ENCODE assay signal across 17 cellular contexts in genomic region chr1:8506447-8506846, GRCh38.
DNase-seq lines count a peak whose midpoint lies in the region; ATAC-seq and TF ChIP-seq lines count a peak whose summit lies in the region.
"Had no signal": no experiment of that assay in that cellular context is flagged by ENCODE, and none has a peak within 500 bp of the region (broad histone marks: within the 10 kb centered on the region; RNA-seq: fewer than 3 reads in every experiment).

No MANE protein-coding gene starts in this region.

- no peaks in the 10 kb centered on the region for H3K4me1 Mint-ChIP-seq in progenitor cell of endocrine pancreas (ENCODE audit: low read depth)

- intact Hi-C loops in left ventricle myocardium superior (cut with micrococcal nuclease) = no loop called here
- intact Hi-C loops in right cardiac atrium (cut with DNase I) = no loop called here
- intact Hi-C loops in dorsolateral prefrontal cortex (cut with DNase I) = no loop called here
- intact Hi-C loops in vagina (cut with DNase I) = no loop called here

- H3K36me3 Mint-ChIP-seq in progenitor cell of endocrine pancreas (ENCODE audit: insufficient read depth) = peaks cover 40% of the 10 kb centered on the region

- peak overlapping the region; percentile 26 for H3K27ac Mint-ChIP-seq in progenitor cell of endocrine pancreas

- no peaks in the 10 kb centered on the region for H3K9me3 ChIP-seq in right cardiac atrium (ENCODE audit: control insufficient read depth, low read length)
- H3K9me3 ChIP-seq in vagina = no peaks in the 10 kb centered on the region

- WGBS in right cardiac atrium = 82% methylated on average over 1 of the region's 1 CpG

- TF ChIP-seq CTCF in dorsolateral prefrontal cortex (IDR thresholded peaks at IDR 0.05 in 54 of 56, conservative IDR thresholded peaks at IDR 0.05 in 2 of 56; ENCODE audit: low read depth in 1 of 56, partially characterized antibody in 56 of 56) = no peak
- TF ChIP-seq CTCF in progenitor cell of endocrine pancreas (IDR thresholded peaks at IDR 0.05; ENCODE audit: unreplicated experiment) = no peak
- no peak for TF ChIP-seq CTCF in vagina (IDR thresholded peaks at IDR 0.05)

- H3K9me3 Mint-ChIP-seq in progenitor cell of endocrine pancreas (ENCODE audit: low read depth) = no peaks in the 10 kb centered on the region

- TF ChIP-seq POLR2A in vagina (IDR thresholded peaks at IDR 0.05) = no peak

- ATAC-seq in left ventricle myocardium superior (peak; percentile 42), right cardiac atrium (no peak)
- ATAC-seq: K562 had no signal

- H3K4me3 ChIP-seq in right cardiac atrium (ENCODE audit: low read length) (no peak overlapping the region), dorsolateral prefrontal cortex (no peak overlapping the region), vagina (no peak overlapping the region)
- H3K4me3 ChIP-seq: K562 had no signal

- H3K36me3 ChIP-seq in vagina = peaks cover 0 to 6% of the 10 kb centered on the region in 2 donors

- no peak overlapping the region for H3K27ac ChIP-seq in right cardiac atrium (ENCODE audit: low read length)
- peak overlapping the region in 43 of 59 donors; percentile 1 to 88 (median 63) for H3K27ac ChIP-seq in dorsolateral prefrontal cortex
- H3K27ac ChIP-seq in vagina = peak overlapping the region; percentile 58

- H3K27me3 Mint-ChIP-seq in progenitor cell of endocrine pancreas = no peaks in the 10 kb centered on the region

- H3K27me3 ChIP-seq in right cardiac atrium (ENCODE audit: control insufficient read depth, insufficient read depth) (no peaks in the 10 kb centered on the region), dorsolateral prefrontal cortex (no peaks in the 10 kb centered on the region), vagina (no peaks in the 10 kb centered on the region)

- DNase-seq in left ventricle myocardium superior (no peak), right cardiac atrium (no peak), dorsolateral prefrontal cortex (no peak), progenitor cell of endocrine pancreas (ENCODE audit: low spot score, unreplicated experiment) (no peak), vagina (ENCODE audit: extremely low spot score in 2 of 2) (no peak), midbrain (lab: John Stamatoyannopoulos, UW) (no peak), KG1 (lab: John Stamatoyannopoulos, UW) (no peak), putamen (ENCODE audit: low spot score) (no peak)
- DNase-seq: C1 segment of cervical spinal cord; NCI-H1417 treated with DMSO at 0.1 percent for 48 hours; NCI-H2029; NCI-H2171; NCI-H446; NCI-H69; NK-92 treated with Interleukin-12 subunit alpha and Interleukin-12 subunit beta, amount 100 ng/mL, for 24 hours; OCI-M1 had no signal

- H3K4me1 ChIP-seq in right cardiac atrium (ENCODE audit: control insufficient read depth, insufficient read depth, low read length) (peaks cover 4% of the 10 kb centered on the region), vagina (peaks cover 17% of the 10 kb centered on the region)

- no peak overlapping the region for H3K4me3 Mint-ChIP-seq in progenitor cell of endocrine pancreas (ENCODE audit: low read depth)
